Comparison of ENCODE assay signal across 1 cellular context in the genomic region with DNA sequence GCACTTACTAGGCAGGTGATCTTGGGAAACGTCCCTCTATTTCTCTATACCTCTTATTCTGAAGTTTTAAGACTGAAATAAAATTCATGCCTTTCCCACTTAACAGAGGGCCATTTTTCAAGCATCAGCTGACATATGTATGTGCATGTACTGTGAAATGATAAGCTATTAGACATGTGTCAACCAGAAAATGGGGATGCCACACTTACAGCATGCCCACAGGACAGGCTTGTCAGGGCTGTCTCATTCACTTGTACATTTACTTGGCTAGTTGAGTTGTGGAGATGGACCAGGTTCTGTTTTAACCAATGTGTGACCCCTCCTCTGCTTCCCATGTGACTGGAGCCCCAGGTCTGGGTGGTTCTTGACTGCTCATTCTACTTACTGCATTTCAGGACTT.
TF ChIP-seq lines count a peak whose summit lies in the region.

No MANE protein-coding gene starts in this region.

TF ChIP-seq in SK-N-SH treated with all-trans-retinoic acid at 6 μM for 48 hours, 23 proteins besides CTCF, POLR2A, EP300 and RAD21 (continued from another document):
- TF ChIP-seq ZNF565 (CRISPR knock-in tag; conservative IDR thresholded peaks at IDR 0.05; ENCODE audit: low read depth) (no peak), TOX (CRISPR knock-in tag; IDR thresholded peaks at IDR 0.05; ENCODE audit: borderline replicate concordance) (no peak), OSR1 (CRISPR knock-in tag; IDR thresholded peaks at IDR 0.05) (no peak), ZNF70 (CRISPR knock-in tag; IDR thresholded peaks at IDR 0.05) (no peak), CSRNP3 (CRISPR knock-in tag; IDR thresholded peaks at IDR 0.05) (no peak), ESRRG (CRISPR knock-in tag; IDR thresholded peaks at IDR 0.05) (no peak)
- TF ChIP-seq, protein P1, sequence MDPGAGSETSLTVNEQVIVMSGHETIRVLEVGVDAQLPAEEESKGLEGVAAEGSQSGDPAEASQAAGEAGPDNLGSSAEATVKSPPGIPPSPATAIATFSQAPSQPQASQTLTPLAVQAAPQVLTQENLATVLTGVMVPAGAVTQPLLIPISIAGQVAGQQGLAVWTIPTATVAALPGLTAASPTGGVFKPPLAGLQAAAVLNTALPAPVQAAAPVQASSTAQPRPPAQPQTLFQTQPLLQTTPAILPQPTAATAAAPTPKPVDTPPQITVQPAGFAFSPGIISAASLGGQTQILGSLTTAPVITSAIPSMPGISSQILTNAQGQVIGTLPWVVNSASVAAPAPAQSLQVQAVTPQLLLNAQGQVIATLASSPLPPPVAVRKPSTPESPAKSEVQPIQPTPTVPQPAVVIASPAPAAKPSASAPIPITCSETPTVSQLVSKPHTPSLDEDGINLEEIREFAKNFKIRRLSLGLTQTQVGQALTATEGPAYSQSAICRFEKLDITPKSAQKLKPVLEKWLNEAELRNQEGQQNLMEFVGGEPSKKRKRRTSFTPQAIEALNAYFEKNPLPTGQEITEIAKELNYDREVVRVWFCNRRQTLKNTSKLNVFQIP (CRISPR knock-in tag; IDR thresholded peaks at IDR 0.05; ENCODE audit: borderline replicate concordance, low read depth), result no peak
